ENCODE assay signal across 8 cellular contexts in the genomic region with DNA sequence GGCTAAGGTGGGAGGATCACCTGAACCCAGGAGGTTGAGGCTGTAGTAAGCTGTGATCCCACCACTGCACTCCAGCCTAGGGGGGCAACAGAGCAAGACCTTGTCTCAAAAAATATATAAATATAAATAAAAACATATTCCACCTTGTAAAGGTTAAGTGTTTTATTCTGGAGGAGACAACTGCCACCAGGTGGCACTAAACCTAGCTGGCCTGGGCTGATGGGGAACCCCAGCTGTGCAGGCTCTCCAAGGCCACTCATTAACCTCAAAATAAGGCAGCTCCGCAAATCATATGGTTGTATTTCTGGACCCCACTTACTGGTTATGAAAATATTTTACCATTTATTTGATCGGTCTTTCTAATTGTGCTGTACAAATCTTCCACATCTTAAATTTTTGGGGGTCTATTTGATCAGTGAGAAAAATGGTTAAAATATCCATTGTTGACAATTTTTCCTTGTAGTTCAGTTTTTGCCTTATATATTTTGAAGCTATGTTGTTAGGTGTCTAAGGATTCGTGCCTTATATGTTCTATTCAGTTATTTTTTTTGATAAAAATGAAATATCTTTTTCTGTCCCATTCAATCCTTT. TPM values are rescaled to one million over a fixed set of nuclear protein-coding genes. Genes with fewer than 3 reads are reported as not detected.
DNase-seq lines count a peak whose midpoint lies in the region; ATAC-seq, FAIRE-seq and TF ChIP-seq lines count a peak whose summit lies in the region.

No MANE protein-coding gene starts in this region.

- TF ChIP-seq EP300 in A549 (IDR thresholded peaks at IDR 0.05): no peak

- FAIRE-seq in A549 (lab: Jason Lieb, UNC): no peak

- H3K4me1 ChIP-seq in A549: peaks cover 3% of the 10 kb centered on the region; the same call in 1 of the 3 replicates
- peaks cover 0 to 8% of the 10 kb centered on the region in 2 donors for H3K4me1 ChIP-seq in lung (ENCODE audit: control insufficient read depth in 2 of 2, insufficient read depth in 2 of 2, low read length in 2 of 2)

- peak; percentile 68 to 73 for DNase-seq in A549 (ENCODE audit: low read depth in 1 of 2, low spot score in 1 of 2)
- DNase-seq in GM19238 (ENCODE audit: insufficient read length, low spot score): peak; percentile 47
- DNase-seq in NCI-H226: peak; percentile 32
- peak; percentile 52 for DNase-seq in activated CD4-positive, alpha-beta T cell treated with anti-CD3 and anti-CD28 coated beads for 1 hour
- no peak for DNase-seq in chondrocyte (ENCODE audit: low spot score)
- DNase-seq in lung (ENCODE audit: low spot score): peak; percentile 63
- peak; percentile 32 for DNase-seq in stimulated activated CD8-positive, alpha-beta memory T cell treated with anti-CD3 and anti-CD28 coated beads, Interleukin-15, amount 100 ng/mL, for 24 hours (ENCODE audit: low read depth)

- no peaks in the 10 kb centered on the region for H3K36me3 Mint-ChIP-seq in chondrocyte (ENCODE audit: low read depth)

- CTCF ChIA-PET in A549 (lab: Yijun Ruan, JAX): interaction anchor here (0.6 to 18.1 kb wide), 71 partner anchors 8 to 423 kb away, joined by 3 to 863 read pairs (median 5); a partner anchor contains a TSS

- H3K4me3 ChIP-seq in A549: no peak overlapping the region
- H3K4me3 ChIP-seq in lung: no peak overlapping the region

- TF ChIP-seq RAD21 in A549 (conservative IDR thresholded peaks at IDR 0.05 in 1 of 2, IDR thresholded peaks at IDR 0.05 in 1 of 2): peak; percentile 71 to 91

- peaks cover 5% of the 10 kb centered on the region for H3K4me1 Mint-ChIP-seq in chondrocyte (ENCODE audit: low read depth)

- no peaks in the 10 kb centered on the region for H3K36me3 ChIP-seq in lung (ENCODE audit: control insufficient read depth in 2 of 2, insufficient read depth in 2 of 2, low read length in 2 of 2)

- peaks cover 1% of the 10 kb centered on the region for H3K27me3 Mint-ChIP-seq in chondrocyte (ENCODE audit: low read depth)

- POLR2A ChIA-PET in A549 (lab: Yijun Ruan, JAX): interaction anchor here (0.7 to 2.1 kb wide), 6 partner anchors 54 to 118 kb away, joined by 3 to 19 read pairs (median 4); a partner anchor contains a TSS

- H3K4me3 Mint-ChIP-seq in chondrocyte (ENCODE audit: unreplicated experiment): no peak overlapping the region

- no peak overlapping the region for H3K27ac Mint-ChIP-seq in chondrocyte (ENCODE audit: unreplicated experiment)

- TF ChIP-seq POLR2A in A549 (IDR thresholded peaks at IDR 0.05; ENCODE audit: low read length): no peak

- no peaks in the 10 kb centered on the region for H3K9me3 Mint-ChIP-seq in chondrocyte (ENCODE audit: low read depth)

- 4% methylated on average over 3 of the region's 3 CpGs for WGBS in A549 (ENCODE audit: missing lambda C conversion rate)
- 11 to 23% methylated on average over 3 of the region's 3 CpGs for WGBS in lung, 2 donors

- TF ChIP-seq CTCF in A549 (IDR thresholded peaks at IDR 0.05) (peak; percentile 97), chondrocyte (IDR thresholded peaks at IDR 0.05) (peak; percentile 97), lung (IDR thresholded peaks at IDR 0.05; ENCODE audit: control extremely low read depth, extremely low read depth) (peak; percentile 66)

- ATAC-seq in A549: peak; percentile 69 to 81; a peak in 5 of 6 replicates
- peak; percentile 40 for ATAC-seq in lung (ENCODE audit: insufficient read depth, low FRiP score)
- no peak for ATAC-seq in HG02610 (IDR thresholded peaks at IDR 0.05; ENCODE audit: unreplicated experiment)

- H3K9me3 ChIP-seq in A549 (no peaks in the 10 kb centered on the region), lung (ENCODE audit: control insufficient read depth in 2 of 2, insufficient read depth in 1 of 2, low read length in 1 of 2) (no peaks in the 10 kb centered on the region)

- no peak overlapping the region for H3K4me2 ChIP-seq in A549

- no peaks in the 10 kb centered on the region for H3K27me3 ChIP-seq in lung (ENCODE audit: control insufficient read depth, insufficient read depth)

- H3K27ac ChIP-seq in A549: peak overlapping the region in 1 of 2 experiments; percentile 18; a peak in 2 of 6 replicates
- no peak overlapping the region for H3K27ac ChIP-seq in lung (ENCODE audit: low read depth in 1 of 2, low read length in 1 of 2)

TF ChIP-seq in A549, 52 proteins besides CTCF, POLR2A, EP300 and RAD21:
- TF ChIP-seq SMC3 (IDR thresholded peaks at IDR 0.05): peak; percentile 99
- TF ChIP-seq TFCP2L1 (CRISPR knock-in tag; IDR thresholded peaks at IDR 0.05): no peak
- TF ChIP-seq, protein P1, sequence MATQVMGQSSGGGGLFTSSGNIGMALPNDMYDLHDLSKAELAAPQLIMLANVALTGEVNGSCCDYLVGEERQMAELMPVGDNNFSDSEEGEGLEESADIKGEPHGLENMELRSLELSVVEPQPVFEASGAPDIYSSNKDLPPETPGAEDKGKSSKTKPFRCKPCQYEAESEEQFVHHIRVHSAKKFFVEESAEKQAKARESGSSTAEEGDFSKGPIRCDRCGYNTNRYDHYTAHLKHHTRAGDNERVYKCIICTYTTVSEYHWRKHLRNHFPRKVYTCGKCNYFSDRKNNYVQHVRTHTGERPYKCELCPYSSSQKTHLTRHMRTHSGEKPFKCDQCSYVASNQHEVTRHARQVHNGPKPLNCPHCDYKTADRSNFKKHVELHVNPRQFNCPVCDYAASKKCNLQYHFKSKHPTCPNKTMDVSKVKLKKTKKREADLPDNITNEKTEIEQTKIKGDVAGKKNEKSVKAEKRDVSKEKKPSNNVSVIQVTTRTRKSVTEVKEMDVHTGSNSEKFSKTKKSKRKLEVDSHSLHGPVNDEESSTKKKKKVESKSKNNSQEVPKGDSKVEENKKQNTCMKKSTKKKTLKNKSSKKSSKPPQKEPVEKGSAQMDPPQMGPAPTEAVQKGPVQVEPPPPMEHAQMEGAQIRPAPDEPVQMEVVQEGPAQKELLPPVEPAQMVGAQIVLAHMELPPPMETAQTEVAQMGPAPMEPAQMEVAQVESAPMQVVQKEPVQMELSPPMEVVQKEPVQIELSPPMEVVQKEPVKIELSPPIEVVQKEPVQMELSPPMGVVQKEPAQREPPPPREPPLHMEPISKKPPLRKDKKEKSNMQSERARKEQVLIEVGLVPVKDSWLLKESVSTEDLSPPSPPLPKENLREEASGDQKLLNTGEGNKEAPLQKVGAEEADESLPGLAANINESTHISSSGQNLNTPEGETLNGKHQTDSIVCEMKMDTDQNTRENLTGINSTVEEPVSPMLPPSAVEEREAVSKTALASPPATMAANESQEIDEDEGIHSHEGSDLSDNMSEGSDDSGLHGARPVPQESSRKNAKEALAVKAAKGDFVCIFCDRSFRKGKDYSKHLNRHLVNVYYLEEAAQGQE (IDR thresholded peaks at IDR 0.05): no peak
- no peak for TF ChIP-seq RNF2 (IDR thresholded peaks at IDR 0.05; ENCODE audit: borderline replicate concordance, low read depth)
- TF ChIP-seq CEBPB (IDR thresholded peaks at IDR 0.05): no peak
- TF ChIP-seq HOXB13 (CRISPR knock-in tag; IDR thresholded peaks at IDR 0.05; ENCODE audit: low read depth): no peak

RNA-seq across cellular contexts. Expression of a gene that starts 8.5 kb away (rescaled TPM):
- polyA plus RNA-seq in A549 (2011; rRNA removed) (not detected in 2 replicates), A549 (2017; fragmentation: RNase III; extraction: RNeasy Plus Mini Kit Qiagen cat#74134 plus additional on column Dnase treatment) (not detected in 3 replicates), lung (10 to 100 TPM; 64.1 to 77.7 TPM)
- polyA plus RNA-seq in A549 (2012; cell fraction: cytosol; rRNA removed): 0.04 and 0.10 TPM in 2 replicates
- polyA plus RNA-seq in A549 (2012; cell fraction: nucleus; rRNA removed): 0.18 TPM in 1 of 2 replicates, not detected in the other
- not detected in 2 replicates for polyA minus RNA-seq in A549 (2011; rRNA and poly(A)+ RNA removed)
- total RNA-seq in chondrocyte (not detected in 3 replicates), lung (10 to 100 TPM; 58.7 to 60.3 TPM)

RNA-seq across cellular contexts. Expression of a gene that starts 30.8 kb away (rescaled TPM):
- polyA plus RNA-seq in A549 (2011; rRNA removed): 0.22 and 0.44 TPM in 2 replicates
- polyA plus RNA-seq in A549 (2012; cell fraction: cytosol; rRNA removed): 0.33 and 0.61 TPM in 2 replicates
- 1.2 and 1.4 TPM in 2 replicates for polyA plus RNA-seq in A549 (2012; cell fraction: nucleus; rRNA removed)
- polyA plus RNA-seq in A549 (2017; fragmentation: RNase III; extraction: RNeasy Plus Mini Kit Qiagen cat#74134 plus additional on column Dnase treatment): 0.67 to 1.2 TPM (median 0.68 TPM) in 3 replicates
- polyA minus RNA-seq in A549 (2011; rRNA and poly(A)+ RNA removed): 0.50 and 0.54 TPM in 2 replicates
- 0.28 to 0.35 TPM in 2 of 3 replicates, not detected in the other for total RNA-seq in chondrocyte
- total RNA-seq in lung: 10 to 100 TPM in 1 of 2 donors, 1 to 10 TPM in 1; 8.8 to 36.8 TPM
- 1 to 10 TPM; 8.0 to 9.3 TPM for polyA plus RNA-seq in lung

RNA-seq across cellular contexts. Expression of a gene that starts 56.3 kb away (rescaled TPM):
- 0.06 and 0.17 TPM in 2 replicates for polyA plus RNA-seq in A549 (2011; rRNA removed)
- 0.03 and 0.07 TPM in 2 replicates for polyA plus RNA-seq in A549 (2012; cell fraction: cytosol; rRNA removed)
- 0.05 TPM in 2 replicates for polyA plus RNA-seq in A549 (2012; cell fraction: nucleus; rRNA removed)
- polyA plus RNA-seq in A549 (2017; fragmentation: RNase III; extraction: RNeasy Plus Mini Kit Qiagen cat#74134 plus additional on column Dnase treatment): 0.03 to 0.08 TPM (median 0.03 TPM) in 3 replicates
- 0.45 and 0.88 TPM in 2 replicates for polyA minus RNA-seq in A549 (2011; rRNA and poly(A)+ RNA removed)
- not detected in 3 replicates for total RNA-seq in chondrocyte
- total RNA-seq in lung: under 1 TPM; 0.31 to 0.49 TPM
- under 1 TPM; 0.11 to 0.12 TPM for polyA plus RNA-seq in lung

Comparison
In these comparisons a context has a peak if more than half of its experiments do, and no peak if none do; other contexts are left out.
1. RNA of a gene that starts 8.5 kb away (total RNA-seq): 58.7 to 60.3 TPM in lung; not detected in chondrocyte; every median in the first group is over 10 times any median in the second.
2. Peak in every context shown above with its lines, with median percentiles within 50 percentile points of each other: CTCF ChIP-seq.